3 cellular contexts compared by ENCODE assay signal in the genomic region with DNA sequence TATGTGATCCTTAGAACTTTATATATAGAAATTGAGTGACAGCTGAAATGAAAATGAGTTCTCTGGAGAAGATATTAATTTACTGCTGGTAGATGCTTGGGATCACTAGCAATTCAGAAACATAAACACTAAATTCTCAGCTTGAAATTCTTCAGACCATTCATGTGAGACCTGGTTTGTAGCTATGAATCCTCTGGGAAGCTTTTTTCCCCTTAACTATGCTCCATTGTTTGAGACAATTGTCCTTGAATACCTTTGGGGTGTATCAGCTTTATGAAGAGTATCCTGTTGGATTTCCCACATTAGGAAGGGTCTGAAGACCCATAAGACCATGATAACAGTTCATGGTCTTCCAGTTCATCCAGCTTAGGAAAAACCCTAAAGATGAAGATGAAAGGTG.
"Had no signal": no experiment of that assay in that cellular context is flagged by ENCODE, and none has a peak within 500 bp of the region (broad histone marks: within the 10 kb centered on the region; RNA-seq: fewer than 3 reads in every experiment).

No MANE protein-coding gene starts in this region.

- DNase-seq: H9, HCEC 1CT, KG1 had no signal
